Comparison of ENCODE assay signal across 8 cellular contexts in the genomic region with DNA sequence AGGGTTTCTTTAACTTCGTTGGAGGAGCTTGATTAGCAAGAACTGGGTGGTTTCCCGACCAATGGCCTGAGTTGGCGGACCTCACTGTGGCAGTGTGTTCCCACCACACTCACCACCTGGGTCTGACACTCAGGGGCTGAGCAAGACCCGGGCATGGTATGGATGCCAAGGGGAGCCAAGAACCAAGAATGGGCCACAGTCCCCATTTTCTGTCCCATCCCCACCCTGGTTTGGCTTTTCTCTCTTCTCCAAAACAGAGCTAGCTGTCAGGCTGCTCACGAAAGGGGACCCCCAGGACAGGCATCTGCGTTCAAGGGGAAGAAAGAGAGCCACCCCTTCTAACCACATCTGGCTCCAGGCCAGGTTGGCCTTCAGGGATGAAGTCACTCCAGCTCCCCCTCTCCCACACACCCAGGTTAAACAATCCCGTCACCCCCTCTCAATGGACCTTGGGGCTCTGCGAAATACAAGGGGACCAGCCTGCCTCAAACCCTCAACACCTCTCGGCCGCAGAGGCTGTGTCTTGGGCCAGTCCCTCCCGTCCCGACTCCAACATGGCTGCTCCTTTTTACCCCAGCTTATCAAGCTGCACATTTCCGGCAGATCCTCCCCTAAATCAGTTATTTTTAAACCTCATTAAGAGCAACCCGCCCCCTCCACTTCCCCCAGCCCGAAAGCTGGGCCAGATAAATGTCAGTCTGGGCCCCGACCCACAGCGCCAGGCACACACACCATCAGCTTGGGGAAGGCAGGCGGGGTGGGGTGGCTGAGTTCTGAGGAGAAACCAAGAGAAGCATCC. TPM values are rescaled to one million over a fixed set of nuclear protein-coding genes. Genes with fewer than 3 reads are reported as not detected.
DNase-seq lines count a peak whose midpoint lies in the region; ATAC-seq and TF ChIP-seq lines count a peak whose summit lies in the region.

No MANE protein-coding gene starts in this region.

- H3K36me3 Mint-ChIP-seq in activated T-cell treated with anti-CD3 and anti-CD28 coated beads, Interleukin-2, amount 50 U/mL, for 4 hours (ENCODE audit: insufficient read depth) = peaks cover 43% of the 10 kb centered on the region
- H3K36me3 Mint-ChIP-seq in immature natural killer cell = peaks cover 5 to 28% (median 19%) of the 10 kb centered on the region in 3 donors

- 70 to 78% methylated on average over 17 to 18 of the region's 18 CpGs for WGBS in thyroid gland, 2 donors

- DNase-seq in activated gamma-delta T cell treated with Interleukin-2 at 50 U/mL for 16 hours (peak; percentile 31), activated gamma-delta T cell (lab: John Stamatoyannopoulos, UW) (no peak), immature natural killer cell (peak; percentile 48 to 57 (median 57)), thyroid gland (no peak), GOT3 (lab: John Stamatoyannopoulos, UW) (no peak), cerebellar nuclear complex (lab: John Stamatoyannopoulos, UW) (no peak)
- no peak for DNase-seq in activated T-cell treated with anti-CD3 and anti-CD28 coated beads, Interleukin-2, amount 50 U/mL, for 4 hours

- no peaks in the 10 kb centered on the region for H3K27me3 Mint-ChIP-seq in activated T-cell treated with anti-CD3 and anti-CD28 coated beads, Interleukin-2, amount 50 U/mL, for 4 hours (ENCODE audit: low read depth)
- H3K27me3 Mint-ChIP-seq in immature natural killer cell (ENCODE audit: low read depth in 3 of 3) = peaks cover 25 to 40% (median 37%) of the 10 kb centered on the region in 3 donors

- TF ChIP-seq CTCF in thyroid gland (IDR thresholded peaks at IDR 0.05) = no peak

- peaks cover 81% of the 10 kb centered on the region for H3K4me1 Mint-ChIP-seq in activated T-cell treated with anti-CD3 and anti-CD28 coated beads, Interleukin-2, amount 50 U/mL, for 4 hours (ENCODE audit: low read depth)
- H3K4me1 Mint-ChIP-seq in immature natural killer cell = peaks cover 70 to 83% of the 10 kb centered on the region in 2 donors

- peak overlapping the region in 1 of 3 donors; percentile 91 for H3K4me3 ChIP-seq in thyroid gland (replicated peaks in 1 of 3)

- H3K27ac ChIP-seq in thyroid gland = peak overlapping the region in 2 of 3 donors; percentile 96 to 98

- H3K9me3 ChIP-seq in thyroid gland = no peaks in the 10 kb centered on the region

- no peak for ATAC-seq in activated T-cell treated with anti-CD3 and anti-CD28 coated beads, Interleukin-2, amount 50 U/mL, for 4 hours
- no peak for ATAC-seq in GM18519 (IDR thresholded peaks at IDR 0.05; ENCODE audit: low FRiP score, unreplicated experiment)

- H3K4me1 ChIP-seq in thyroid gland = peaks cover 30 to 40% of the 10 kb centered on the region in 2 donors

- intact Hi-C loops in thyroid gland (cut with DNase I) = loop anchor here (10.0 kb wide), 1 partner anchor 173 kb away; a partner anchor contains a TSS

- no peak for TF ChIP-seq POLR2A in thyroid gland (IDR thresholded peaks at IDR 0.05)

- peak overlapping the region; percentile 88 to 100 (median 99) for H3K27ac Mint-ChIP-seq in immature natural killer cell

- no peaks in the 10 kb centered on the region for H3K27me3 ChIP-seq in thyroid gland

- H3K4me3 Mint-ChIP-seq in activated T-cell treated with anti-CD3 and anti-CD28 coated beads, Interleukin-2, amount 50 U/mL, for 4 hours = peak overlapping the region; percentile 90
- peak overlapping the region; percentile 87 to 97 (median 92) for H3K4me3 Mint-ChIP-seq in immature natural killer cell

- H3K36me3 ChIP-seq in thyroid gland = peaks cover 20 to 30% of the 10 kb centered on the region in 2 donors

- H3K9me3 Mint-ChIP-seq in activated T-cell treated with anti-CD3 and anti-CD28 coated beads, Interleukin-2, amount 50 U/mL, for 4 hours = no peaks in the 10 kb centered on the region
- H3K9me3 Mint-ChIP-seq in immature natural killer cell = peaks cover 0 to 2% (median 0%) of the 10 kb centered on the region in 6 donors

RNA-seq across cellular contexts. Expression of a gene that starts 3.4 kb away (rescaled TPM):
- 100 to 1,000 TPM; 338 to 362 (median 353) TPM for total RNA-seq in activated T-cell treated with anti-CD3 and anti-CD28 coated beads, Interleukin-2, amount 50 U/mL, for 4 hours
- polyA plus RNA-seq in immature natural killer cell = 1,000 to 10,000 TPM in 2 of 3 donors, 100 to 1,000 TPM in 1; 660 to 1,369 (median 1,251) TPM
- total RNA-seq in thyroid gland = 100 to 1,000 TPM; 104 to 170 (median 151) TPM

RNA-seq across cellular contexts. Expression of a gene that starts 21.9 kb away (rescaled TPM):
- total RNA-seq in activated T-cell treated with anti-CD3 and anti-CD28 coated beads, Interleukin-2, amount 50 U/mL, for 4 hours = 1 to 10 TPM in 1 of 3 donors, under 1 TPM in 2; 0.82 to 1.2 (median 0.82) TPM
- under 1 TPM in 1 of 3 donors, not detected in 2; 0.36 TPM for polyA plus RNA-seq in immature natural killer cell
- total RNA-seq in thyroid gland = under 1 TPM in 2 of 4 donors, not detected in 2; 0.56 to 0.94 TPM

RNA-seq across cellular contexts. Expression of a gene that starts 23.5 kb away (rescaled TPM):
- under 1 TPM; 0.11 to 0.20 (median 0.16) TPM for total RNA-seq in activated T-cell treated with anti-CD3 and anti-CD28 coated beads, Interleukin-2, amount 50 U/mL, for 4 hours
- polyA plus RNA-seq in immature natural killer cell = not detected
- 1 to 10 TPM in 3 of 4 donors, under 1 TPM in 1; 0.71 to 1.9 (median 1.4) TPM for total RNA-seq in thyroid gland

RNA-seq across cellular contexts. Expression of a gene that starts 32.1 kb away (rescaled TPM):
- total RNA-seq in activated T-cell treated with anti-CD3 and anti-CD28 coated beads, Interleukin-2, amount 50 U/mL, for 4 hours = not detected
- polyA plus RNA-seq in immature natural killer cell = not detected
- not detected for total RNA-seq in thyroid gland

RNA-seq across cellular contexts. Expression of a gene that starts 59.4 kb away (rescaled TPM):
- not detected for total RNA-seq in activated T-cell treated with anti-CD3 and anti-CD28 coated beads, Interleukin-2, amount 50 U/mL, for 4 hours
- polyA plus RNA-seq in immature natural killer cell = not detected
- under 1 TPM in 1 of 4 donors, not detected in 3; 0.11 TPM for total RNA-seq in thyroid gland

Comparison
In these comparisons a context has a peak if more than half of its experiments do, and no peak if none do; other contexts are left out.
1. DNase-seq: peak in activated gamma-delta T cell treated with Interleukin-2 at 50 U/mL for 16 hours (single experiment) and immature natural killer cell (3 of 3); none in activated gamma-delta T cell (single experiment), activated T-cell treated with anti-CD3 and anti-CD28 coated beads, Interleukin-2, amount 50 U/mL, for 4 hours (single experiment), thyroid gland (0 of 2), GOT3 (single experiment) and cerebellar nuclear complex (0 of 2).